In genomic region chr14:89986475-89986874, GRCh38 we compare ENCODE assay signal across 26 cellular contexts. TPM values are rescaled to one million over a fixed set of nuclear protein-coding genes. Genes with fewer than 3 reads are reported as not detected.
"Had no signal": no experiment of that assay in that cellular context is flagged by ENCODE, and none has a peak within 500 bp of the region (broad histone marks: within the 10 kb centered on the region; RNA-seq: fewer than 3 reads in every experiment).

No MANE protein-coding gene starts in this region.

- ATAC-seq: activated CD4-positive, CD25-positive, alpha-beta regulatory T cell treated with anti-CD3 and anti-CD28 coated beads, Interleukin-2, amount 50 U/mL, for 24 hours; activated CD8-positive, alpha-beta T cell treated with anti-CD3 and anti-CD28 coated beads for 36 hours; activated T-cell treated with anti-CD3 and anti-CD28 coated beads, Interleukin-2, amount 50 U/mL, for 4 hours; activated T-helper 17 cell treated with anti-CD3 and anti-CD28 coated beads, Interleukin-2, amount 50 U/mL, for 72 hours; esophagus mucosa had no signal

- H3K27me3 ChIP-seq: ascending aorta, breast epithelium, cardiac muscle cell, colonic mucosa had no signal

- H3K27ac Mint-ChIP-seq: activated CD8-positive, alpha-beta T cell treated with anti-CD3 and anti-CD28 coated beads for 36 hours; activated naive CD8-positive, alpha-beta T cell; activated T-helper 17 cell treated with anti-CD3 and anti-CD28 coated beads, Interleukin-2, amount 50 U/mL, for 72 hours; brain had no signal

- H3K4me1 ChIP-seq: ascending aorta, breast epithelium, colonic mucosa had no signal

- DNase-seq: activated CD4-positive, alpha-beta T cell treated with anti-CD3 and anti-CD28 coated beads for 48 hours; activated CD4-positive, alpha-beta T cell treated with anti-CD3 and anti-CD28 coated beads, Interleukin-2, amount 50 U/mL, for 1 hour; activated CD4-positive, alpha-beta T cell treated with anti-CD3 and anti-CD28 coated beads, Interleukin-2, amount 50 U/mL, for 48 hours; activated CD8-positive, alpha-beta memory T cell treated with anti-CD3 and anti-CD28 coated beads for 24 hours; activated CD8-positive, alpha-beta T cell treated with anti-CD3 and anti-CD28 coated beads for 36 hours; activated effector memory CD4-positive, alpha-beta T cell treated with Interleukin-2 at 50 U/mL for 16 hours; activated gamma-delta T cell treated with Interleukin-2 at 50 U/mL for 16 hours; activated naive CD4-positive, alpha-beta T cell treated with anti-CD3 and anti-CD28 coated beads, Interleukin-2, amount 50 U/mL, for 16 hours; activated naive CD4-positive, alpha-beta T cell treated with Interleukin-2 at 50 U/mL for 16 hours; activated T-cell treated with anti-CD3 and anti-CD28 coated beads, Interleukin-2, amount 50 U/mL, for 4 hours; central memory CD4-positive, alpha-beta T cell; cerebellar nuclear complex; colonic mucosa; effector CD8-positive, alpha-beta T cell; foreskin fibroblast; head of caudate nucleus; hippocampal formation; T-helper 2 cell had no signal

- H3K36me3 ChIP-seq: breast epithelium, colonic mucosa had no signal

- H3K9me3 ChIP-seq: ascending aorta, breast epithelium, colonic mucosa had no signal

- H3K4me3 ChIP-seq: ascending aorta, breast epithelium, cardiac muscle cell, colonic mucosa had no signal

- H3K4me3 Mint-ChIP-seq: activated CD8-positive, alpha-beta T cell treated with anti-CD3 and anti-CD28 coated beads for 36 hours; activated naive CD8-positive, alpha-beta T cell; activated T-cell treated with anti-CD3 and anti-CD28 coated beads, Interleukin-2, amount 50 U/mL, for 4 hours; activated T-helper 17 cell treated with anti-CD3 and anti-CD28 coated beads, Interleukin-2, amount 50 U/mL, for 72 hours; brain had no signal

- H3K27ac ChIP-seq: ascending aorta, breast epithelium, cardiac muscle cell, colonic mucosa had no signal

- H3K27me3 Mint-ChIP-seq: activated CD8-positive, alpha-beta T cell treated with anti-CD3 and anti-CD28 coated beads for 36 hours; activated naive CD8-positive, alpha-beta T cell; activated T-helper 17 cell treated with anti-CD3 and anti-CD28 coated beads, Interleukin-2, amount 50 U/mL, for 72 hours had no signal

- H3K9me3 Mint-ChIP-seq: activated CD8-positive, alpha-beta T cell treated with anti-CD3 and anti-CD28 coated beads for 36 hours; activated T-cell treated with anti-CD3 and anti-CD28 coated beads, Interleukin-2, amount 50 U/mL, for 4 hours; activated T-helper 17 cell treated with anti-CD3 and anti-CD28 coated beads, Interleukin-2, amount 50 U/mL, for 72 hours; brain had no signal

RNA-seq across cellular contexts. Expression of gene EFCAB11, which starts 31.9 kb away (rescaled TPM):
- total RNA-seq: ascending aorta had no signal
